Comparison of ENCODE assay signal across 19 cellular contexts in genomic region chr4:166277406-166277805, GRCh38.
"Had no signal": no experiment of that assay in that cellular context is flagged by ENCODE, and none has a peak within 500 bp of the region (broad histone marks: within the 10 kb centered on the region; RNA-seq: fewer than 3 reads in every experiment).

No MANE protein-coding gene starts in this region.

- H3K4me3 Mint-ChIP-seq: activated B cell treated with CpG ODN at 0.5 μM for 24 hours; activated naive CD8-positive, alpha-beta T cell; immature natural killer cell; neural crest cell had no signal

- H3K36me3 ChIP-seq: cardiac muscle cell, heart left ventricle, ovary, stomach, thoracic aorta, upper lobe of right lung had no signal

- H3K4me1 ChIP-seq: heart left ventricle, stomach, upper lobe of right lung had no signal

- H3K27me3 Mint-ChIP-seq: activated B cell treated with CpG ODN at 0.5 μM for 24 hours; activated naive CD8-positive, alpha-beta T cell had no signal

- DNase-seq: activated B cell treated with CpG ODN at 0.5 μM for 24 hours; activated CD4-positive, alpha-beta T cell treated with anti-CD3 and anti-CD28 coated beads for 48 hours; activated gamma-delta T cell treated with Interleukin-2 at 50 U/mL for 16 hours; foreskin melanocyte; heart left ventricle; immature natural killer cell; left cardiac atrium; ovary; stimulated activated CD4-positive, alpha-beta T cell treated with anti-CD3 and anti-CD28 coated beads, Interleukin-1b, Interleukin-23, amount 100 ng/mL, for 48 hours; stomach; SW 1271; upper lobe of right lung had no signal

- H3K36me3 Mint-ChIP-seq: activated naive CD8-positive, alpha-beta T cell; immature natural killer cell had no signal

- H3K9me3 ChIP-seq: heart left ventricle, ovary, stomach, thoracic aorta, upper lobe of right lung had no signal

- H3K9me3 Mint-ChIP-seq: activated B cell treated with CpG ODN at 0.5 μM for 24 hours, neural crest cell had no signal

- ATAC-seq: esophagus mucosa, heart left ventricle, left cardiac atrium, sciatic nerve, upper lobe of right lung had no signal

- H3K27me3 ChIP-seq: cardiac muscle cell, heart left ventricle, ovary, stomach, upper lobe of right lung had no signal

- H3K27ac Mint-ChIP-seq: activated B cell treated with CpG ODN at 0.5 μM for 24 hours; activated naive CD8-positive, alpha-beta T cell; immature natural killer cell had no signal

- H3K4me1 Mint-ChIP-seq: activated B cell treated with CpG ODN at 0.5 μM for 24 hours, neural crest cell had no signal

- H3K4me3 ChIP-seq: cardiac muscle cell, heart left ventricle, ovary, stomach, thoracic aorta, upper lobe of right lung had no signal

- H3K27ac ChIP-seq: cardiac muscle cell, heart left ventricle, ovary, stomach, thoracic aorta, upper lobe of right lung had no signal

- FAIRE-seq: colon had no signal
